ENCODE assay signal across 10 cellular contexts in the genomic region with DNA sequence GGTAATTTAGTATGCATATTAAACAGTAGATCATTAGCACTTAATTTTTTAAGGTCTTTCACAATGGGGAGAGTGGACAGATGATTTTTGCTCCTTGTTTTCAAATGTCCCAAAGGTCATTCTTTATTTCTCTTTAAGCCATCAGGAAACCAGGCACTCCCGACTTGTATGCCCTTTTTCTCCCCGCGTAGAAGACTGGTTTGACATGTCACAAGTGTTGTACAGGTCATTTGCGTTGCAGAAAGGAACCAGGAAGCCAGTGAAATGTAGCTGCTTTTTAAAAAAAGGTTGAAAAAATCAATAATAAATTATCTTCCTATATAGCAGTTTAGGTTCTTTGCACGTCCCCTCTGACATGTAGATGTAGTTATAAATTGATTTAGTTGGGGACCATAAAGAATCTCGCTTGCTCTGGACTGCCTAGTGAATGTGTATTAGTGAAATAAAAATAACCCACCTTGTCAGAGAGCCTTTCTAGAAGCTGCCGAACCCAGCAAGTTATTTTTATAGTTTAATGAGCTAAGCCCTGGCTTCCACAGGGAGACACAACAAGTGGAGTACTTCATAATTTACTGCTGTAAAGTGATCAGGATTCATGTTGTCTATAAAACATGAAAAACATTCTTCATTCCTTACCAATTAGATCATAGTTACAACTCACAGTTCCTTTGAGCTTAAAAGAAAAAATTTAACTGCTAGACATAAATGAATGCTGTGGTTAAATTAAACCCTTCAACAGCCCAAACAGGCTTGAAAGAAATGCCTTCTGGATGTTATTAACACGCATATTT.
DNase-seq lines count a peak whose midpoint lies in the region; ATAC-seq, FAIRE-seq and TF ChIP-seq lines count a peak whose summit lies in the region.
"Had no signal": no experiment of that assay in that cellular context is flagged by ENCODE, and none has a peak within 500 bp of the region (broad histone marks: within the 10 kb centered on the region; RNA-seq: fewer than 3 reads in every experiment).

No MANE protein-coding gene starts in this region.

- FAIRE-seq in A549 (lab: Jason Lieb, UNC), result no peak

- H3K4me1 ChIP-seq in A549 (peaks cover 4% of the 10 kb centered on the region; the same call in 1 of the 3 replicates), upper lobe of right lung (no peaks in the 10 kb centered on the region)

- H3K4me2 ChIP-seq in A549, result peak overlapping the region; percentile 43

- CTCF ChIA-PET in A549 (lab: Yijun Ruan, JAX), result no interaction called here
- CTCF ChIA-PET in activated CD4-positive, alpha-beta T cell treated with anti-CD3 and anti-CD28 coated beads, Interleukin-2, amount 10 ng/mL, durations not matched to agents 7 days and 5 days (lab: Charles Lee), result no interaction called here

- H3K4me3 ChIP-seq in A549, result no peak overlapping the region
- no peak overlapping the region for H3K4me3 ChIP-seq in astrocyte of the cerebellum (ENCODE audit: low read depth, low read length)
- H3K4me3 ChIP-seq in upper lobe of right lung, result no peak overlapping the region
- H3K4me3 ChIP-seq: dorsolateral prefrontal cortex had no signal

- no peaks in the 10 kb centered on the region for H3K36me3 ChIP-seq in upper lobe of right lung

- H3K27ac ChIP-seq in A549 (no peak overlapping the region), upper lobe of right lung (no peak overlapping the region)
- H3K27ac ChIP-seq: dorsolateral prefrontal cortex had no signal

- TF ChIP-seq EP300 in A549 (IDR thresholded peaks at IDR 0.05), result no peak

- H3K27me3 Mint-ChIP-seq in activated CD4-positive, alpha-beta T cell treated with anti-CD3 and anti-CD28 coated beads, Interleukin-2, amount 10 ng/mL, durations not matched to agents 7 days and 5 days, result no peaks in the 10 kb centered on the region
- H3K27me3 Mint-ChIP-seq: CD4-positive, alpha-beta T cell had no signal

- H3K27me3 ChIP-seq in upper lobe of right lung, result no peaks in the 10 kb centered on the region
- H3K27me3 ChIP-seq: dorsolateral prefrontal cortex had no signal

- no peak overlapping the region for H3K4me3 Mint-ChIP-seq in activated CD4-positive, alpha-beta T cell treated with anti-CD3 and anti-CD28 coated beads, Interleukin-2, amount 10 ng/mL, durations not matched to agents 7 days and 5 days
- H3K4me3 Mint-ChIP-seq: CD4-positive, alpha-beta T cell had no signal

- ATAC-seq in A549 (no peak), upper lobe of right lung (no peak), GM18520 (IDR thresholded peaks at IDR 0.05; ENCODE audit: unreplicated experiment) (no peak)

- H3K9me3 Mint-ChIP-seq in activated CD4-positive, alpha-beta T cell treated with anti-CD3 and anti-CD28 coated beads, Interleukin-2, amount 10 ng/mL, durations not matched to agents 7 days and 5 days, result peaks cover 5% of the 10 kb centered on the region

- 19% methylated on average over 8 of the region's 8 CpGs for WGBS in A549 (ENCODE audit: missing lambda C conversion rate)

- H3K27ac Mint-ChIP-seq in activated CD4-positive, alpha-beta T cell treated with anti-CD3 and anti-CD28 coated beads, Interleukin-2, amount 10 ng/mL, durations not matched to agents 7 days and 5 days, result no peak overlapping the region
- H3K27ac Mint-ChIP-seq: CD4-positive, alpha-beta T cell had no signal

- in situ Hi-C loops in astrocyte of the cerebellum (cut with HindIII; ENCODE audit: low sequenced_read_pairs), result no loop called here

- no peaks in the 10 kb centered on the region for H3K36me3 Mint-ChIP-seq in activated CD4-positive, alpha-beta T cell treated with anti-CD3 and anti-CD28 coated beads, Interleukin-2, amount 10 ng/mL, durations not matched to agents 7 days and 5 days (ENCODE audit: low read depth)

- TF ChIP-seq RAD21 in A549 (conservative IDR thresholded peaks at IDR 0.05 in 1 of 2, IDR thresholded peaks at IDR 0.05 in 1 of 2), result no peak

- intact Hi-C loops in upper lobe of right lung (cut with DNase I), result no loop called here

- H3K4me1 Mint-ChIP-seq in activated CD4-positive, alpha-beta T cell treated with anti-CD3 and anti-CD28 coated beads, Interleukin-2, amount 10 ng/mL, durations not matched to agents 7 days and 5 days, result no peaks in the 10 kb centered on the region

- TF ChIP-seq CTCF in A549 (IDR thresholded peaks at IDR 0.05) (no peak), astrocyte of the cerebellum (IDR thresholded peaks at IDR 0.05; ENCODE audit: low read depth, low read length, missing control alignments) (no peak), upper lobe of right lung (IDR thresholded peaks at IDR 0.05) (no peak)

- 0 out of 3 replicates have a peak, but pooled peaks cover 5% of the 10 kb centered on the region for H3K9me3 ChIP-seq in A549
- no peaks in the 10 kb centered on the region for H3K9me3 ChIP-seq in upper lobe of right lung

- POLR2A ChIA-PET in A549 (lab: Yijun Ruan, JAX), result no interaction called here
- POLR2A ChIA-PET in activated CD4-positive, alpha-beta T cell treated with anti-CD3 and anti-CD28 coated beads, Interleukin-2, amount 10 ng/mL, durations not matched to agents 7 days and 5 days (lab: Charles Lee), result no interaction called here

- no peak for DNase-seq in A549 (ENCODE audit: low read depth in 1 of 2, low spot score in 1 of 2)
- peak; percentile 31 for DNase-seq in HS-27A (ENCODE audit: low read depth)
- peak; percentile 83 for DNase-seq in astrocyte of the cerebellum (ENCODE audit: low read depth)
- peak; percentile 64 for DNase-seq in iris pigment epithelial cell (ENCODE audit: low read depth)
- DNase-seq in upper lobe of right lung, result no peak
- DNase-seq in activated CD4-positive, alpha-beta T cell treated with anti-CD3 and anti-CD28 coated beads, Interleukin-2, amount 10 ng/mL, durations not matched to agents 7 days and 5 days, result no peak
- DNase-seq in anterior cingulate cortex (lab: John Stamatoyannopoulos, UW), result no peak
- DNase-seq: CD4-positive, alpha-beta T cell; dorsolateral prefrontal cortex had no signal

- TF ChIP-seq POLR2A in A549 (IDR thresholded peaks at IDR 0.05; ENCODE audit: low read length), result no peak

TF ChIP-seq in A549, 52 proteins besides CTCF, POLR2A, EP300 and RAD21:
- TF ChIP-seq KDM5A (IDR thresholded peaks at IDR 0.05) (no peak), FOSL2 (IDR thresholded peaks at IDR 0.05) (no peak), FOSL2 (CRISPR knock-in tag; IDR thresholded peaks at IDR 0.05) (no peak)

Comparison
In these comparisons a context has a peak if more than half of its experiments do, and no peak if none do; other contexts are left out.
1. DNase-seq: peak in HS-27A (single experiment), astrocyte of the cerebellum (single experiment) and iris pigment epithelial cell (single experiment); none in A549 (0 of 2), upper lobe of right lung (single experiment), activated CD4-positive, alpha-beta T cell treated with anti-CD3 and anti-CD28 coated beads, Interleukin-2, amount 10 ng/mL, durations not matched to agents 7 days and 5 days (single experiment) and anterior cingulate cortex (0 of 58).